1 cellular context compared by ENCODE assay signal in the genomic region with DNA sequence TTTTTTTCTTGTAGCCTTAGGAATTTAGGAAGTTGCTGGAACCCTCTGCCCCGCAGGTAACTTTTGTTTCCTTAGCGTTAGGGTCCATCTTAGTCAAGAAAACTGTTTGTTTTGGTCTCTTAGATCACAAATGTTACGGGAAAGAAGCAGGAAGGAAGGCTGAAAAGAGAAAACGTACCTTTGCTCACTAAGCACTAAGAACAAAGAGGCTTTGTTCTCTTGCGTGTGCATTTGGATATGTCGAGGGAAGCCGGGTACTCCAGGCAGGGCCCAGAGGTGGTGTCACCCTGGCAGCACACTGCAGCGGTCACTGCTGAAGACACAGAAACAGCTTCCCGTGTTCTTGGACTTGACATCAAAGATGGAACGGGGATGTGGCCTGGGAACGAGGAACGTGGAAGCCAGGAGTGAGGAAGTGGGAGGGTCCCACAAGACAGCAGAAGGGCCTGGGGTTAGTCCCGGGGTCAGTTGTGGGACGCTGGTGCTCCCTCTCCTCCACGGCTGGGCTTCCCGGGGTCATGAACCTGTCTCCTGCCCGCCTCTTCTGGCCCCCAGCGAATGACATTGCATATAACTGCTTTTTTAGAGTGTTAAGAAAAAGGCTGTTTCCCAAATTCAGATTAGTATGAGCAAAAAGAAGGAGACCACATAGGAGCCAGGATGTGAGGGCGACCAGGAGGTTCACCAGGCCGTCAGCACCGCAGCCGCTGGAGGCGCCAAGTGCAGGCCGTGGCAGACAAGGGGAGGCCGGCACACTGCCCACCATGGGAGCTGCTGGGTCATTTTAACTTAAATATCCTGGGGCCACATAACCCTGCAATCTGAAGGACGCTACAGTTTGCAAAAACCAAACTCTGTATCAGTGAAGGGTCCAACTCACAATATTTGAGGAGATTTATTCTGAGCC.
TF ChIP-seq lines count a peak whose summit lies in the region.

No MANE protein-coding gene starts in this region.

TF ChIP-seq in HepG2, 621 proteins besides CTCF, POLR2A, EP300 and RAD21 (continued from another document and continues in another):
- TF ChIP-seq, protein P1, sequence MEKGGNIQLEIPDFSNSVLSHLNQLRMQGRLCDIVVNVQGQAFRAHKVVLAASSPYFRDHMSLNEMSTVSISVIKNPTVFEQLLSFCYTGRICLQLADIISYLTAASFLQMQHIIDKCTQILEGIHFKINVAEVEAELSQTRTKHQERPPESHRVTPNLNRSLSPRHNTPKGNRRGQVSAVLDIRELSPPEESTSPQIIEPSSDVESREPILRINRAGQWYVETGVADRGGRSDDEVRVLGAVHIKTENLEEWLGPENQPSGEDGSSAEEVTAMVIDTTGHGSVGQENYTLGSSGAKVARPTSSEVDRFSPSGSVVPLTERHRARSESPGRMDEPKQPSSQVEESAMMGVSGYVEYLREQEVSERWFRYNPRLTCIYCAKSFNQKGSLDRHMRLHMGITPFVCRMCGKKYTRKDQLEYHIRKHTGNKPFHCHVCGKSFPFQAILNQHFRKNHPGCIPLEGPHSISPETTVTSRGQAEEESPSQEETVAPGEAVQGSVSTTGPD (CRISPR knock-in tag; IDR thresholded peaks at IDR 0.05) = no peak
- TF ChIP-seq ARHGAP35 (CRISPR knock-in tag; IDR thresholded peaks at IDR 0.05; ENCODE audit: borderline replicate concordance) = no peak
- TF ChIP-seq LCORL (IDR thresholded peaks at IDR 0.05) = no peak
- no peak; the same call in 1 of the 2 replicates for TF ChIP-seq LCORL (CRISPR knock-in tag; IDR thresholded peaks at IDR 0.05)
- TF ChIP-seq ZNF256 (CRISPR knock-in tag; conservative IDR thresholded peaks at IDR 0.05) = no peak
- TF ChIP-seq BRD4 (CRISPR knock-in tag; IDR thresholded peaks at IDR 0.05) = no peak
- TF ChIP-seq KLF6 (CRISPR knock-in tag; IDR thresholded peaks at IDR 0.05) = 0 out of 2 replicates have a peak, but pooled peaks have one; percentile 67
- TF ChIP-seq, protein P2, sequence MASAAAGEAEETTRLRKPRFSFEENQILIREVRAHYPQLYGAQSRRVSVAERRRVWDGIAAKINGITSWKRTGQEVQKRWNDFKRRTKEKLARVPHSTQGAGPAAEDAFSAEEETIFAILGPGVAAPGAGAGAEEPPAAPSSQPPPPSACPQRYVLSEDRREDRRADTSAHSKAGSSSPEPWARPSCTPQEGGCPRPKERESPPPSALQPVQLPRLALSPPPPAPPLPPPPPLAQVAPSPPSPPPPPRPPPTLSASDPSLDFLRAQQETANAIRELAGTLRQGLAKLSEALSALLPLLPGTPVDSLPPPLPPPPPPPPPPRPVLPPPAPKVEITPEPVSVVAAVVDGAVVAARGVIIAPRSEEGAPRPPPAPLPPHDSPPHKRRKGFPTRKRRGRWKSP (CRISPR knock-in tag; IDR thresholded peaks at IDR 0.05) = peak; percentile 63; the same call in 1 of the 2 replicates
- TF ChIP-seq HNRNPUL1 (IDR thresholded peaks at IDR 0.05; ENCODE audit: low read depth, low read length) = no peak
- no peak for TF ChIP-seq ZSCAN31 (CRISPR knock-in tag; IDR thresholded peaks at IDR 0.05; ENCODE audit: low read depth)
- no peak for TF ChIP-seq SKI (IDR thresholded peaks at IDR 0.05; ENCODE audit: partially characterized antibody)
- TF ChIP-seq GATA4 (IDR thresholded peaks at IDR 0.05; ENCODE audit: borderline replicate concordance, low read depth) = no peak; the same call in 1 of the 2 replicates
- TF ChIP-seq, protein P3, sequence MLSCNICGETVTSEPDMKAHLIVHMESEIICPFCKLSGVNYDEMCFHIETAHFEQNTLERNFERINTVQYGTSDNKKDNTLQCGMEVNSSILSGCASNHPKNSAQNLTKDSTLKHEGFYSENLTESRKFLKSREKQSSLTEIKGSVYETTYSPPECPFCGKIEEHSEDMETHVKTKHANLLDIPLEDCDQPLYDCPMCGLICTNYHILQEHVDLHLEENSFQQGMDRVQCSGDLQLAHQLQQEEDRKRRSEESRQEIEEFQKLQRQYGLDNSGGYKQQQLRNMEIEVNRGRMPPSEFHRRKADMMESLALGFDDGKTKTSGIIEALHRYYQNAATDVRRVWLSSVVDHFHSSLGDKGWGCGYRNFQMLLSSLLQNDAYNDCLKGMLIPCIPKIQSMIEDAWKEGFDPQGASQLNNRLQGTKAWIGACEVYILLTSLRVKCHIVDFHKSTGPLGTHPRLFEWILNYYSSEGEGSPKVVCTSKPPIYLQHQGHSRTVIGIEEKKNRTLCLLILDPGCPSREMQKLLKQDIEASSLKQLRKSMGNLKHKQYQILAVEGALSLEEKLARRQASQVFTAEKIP (CRISPR knock-in tag; IDR thresholded peaks at IDR 0.05; ENCODE audit: borderline replicate concordance) = no peak
- TF ChIP-seq, protein P4, sequence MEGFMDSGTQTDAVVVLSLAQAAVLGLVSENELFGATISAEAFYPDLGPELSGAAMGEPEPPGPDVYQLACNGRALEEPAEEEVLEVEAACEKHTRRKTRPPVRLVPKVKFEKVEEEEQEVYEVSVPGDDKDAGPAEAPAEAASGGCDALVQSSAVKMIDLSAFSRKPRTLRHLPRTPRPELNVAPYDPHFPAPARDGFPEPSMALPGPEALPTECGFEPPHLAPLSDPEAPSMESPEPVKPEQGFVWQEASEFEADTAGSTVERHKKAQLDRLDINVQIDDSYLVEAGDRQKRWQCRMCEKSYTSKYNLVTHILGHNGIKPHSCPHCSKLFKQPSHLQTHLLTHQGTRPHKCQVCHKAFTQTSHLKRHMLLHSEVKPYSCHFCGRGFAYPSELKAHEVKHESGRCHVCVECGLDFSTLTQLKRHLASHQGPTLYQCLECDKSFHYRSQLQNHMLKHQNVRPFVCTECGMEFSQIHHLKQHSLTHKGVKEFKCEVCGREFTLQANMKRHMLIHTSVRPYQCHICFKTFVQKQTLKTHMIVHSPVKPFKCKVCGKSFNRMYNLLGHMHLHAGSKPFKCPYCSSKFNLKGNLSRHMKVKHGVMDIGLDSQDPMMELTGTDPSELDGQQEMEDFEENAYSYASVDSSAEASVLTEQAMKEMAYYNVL (CRISPR knock-in tag; IDR thresholded peaks at IDR 0.05; ENCODE audit: borderline replicate concordance) = peak; percentile 19; the same call in 1 of the 2 replicates
- no peak for TF ChIP-seq SP140L (CRISPR knock-in tag; IDR thresholded peaks at IDR 0.05; ENCODE audit: borderline replicate concordance)
- TF ChIP-seq TARDBP (CRISPR knock-in tag; IDR thresholded peaks at IDR 0.05) = peak; percentile 13; the same call in 1 of the 2 replicates
- TF ChIP-seq, protein P5, sequence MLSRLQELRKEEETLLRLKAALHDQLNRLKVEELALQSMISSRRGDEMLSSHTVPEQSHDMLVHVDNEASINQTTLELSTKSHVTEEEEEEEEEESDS (CRISPR knock-in tag; IDR thresholded peaks at IDR 0.05; ENCODE audit: borderline replicate concordance) = no peak
- TF ChIP-seq SMAD3 (CRISPR knock-in tag; IDR thresholded peaks at IDR 0.05) = no peak
- peak; percentile 52 for TF ChIP-seq TEAD3 (CRISPR knock-in tag; optimal IDR thresholded peaks at IDR 0.05; ENCODE audit: borderline replicate concordance)
- no peak for TF ChIP-seq TCF7L2 (IDR thresholded peaks at IDR 0.05; ENCODE audit: low read depth, low read length)
- TF ChIP-seq, protein P6, sequence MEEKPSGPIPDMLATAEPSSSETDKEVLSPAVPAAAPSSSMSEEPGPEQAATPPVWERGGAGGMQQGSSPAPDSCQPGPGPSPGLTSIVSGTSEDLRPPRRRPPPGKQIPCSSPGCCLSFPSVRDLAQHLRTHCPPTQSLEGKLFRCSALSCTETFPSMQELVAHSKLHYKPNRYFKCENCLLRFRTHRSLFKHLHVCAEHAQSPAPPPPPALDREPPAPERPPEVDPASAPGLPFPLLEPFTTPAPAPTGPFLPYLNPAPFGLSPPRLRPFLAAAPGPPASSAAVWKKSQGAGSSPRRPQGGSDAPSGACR (CRISPR knock-in tag; IDR thresholded peaks at IDR 0.05) = no peak
- TF ChIP-seq, protein P7, sequence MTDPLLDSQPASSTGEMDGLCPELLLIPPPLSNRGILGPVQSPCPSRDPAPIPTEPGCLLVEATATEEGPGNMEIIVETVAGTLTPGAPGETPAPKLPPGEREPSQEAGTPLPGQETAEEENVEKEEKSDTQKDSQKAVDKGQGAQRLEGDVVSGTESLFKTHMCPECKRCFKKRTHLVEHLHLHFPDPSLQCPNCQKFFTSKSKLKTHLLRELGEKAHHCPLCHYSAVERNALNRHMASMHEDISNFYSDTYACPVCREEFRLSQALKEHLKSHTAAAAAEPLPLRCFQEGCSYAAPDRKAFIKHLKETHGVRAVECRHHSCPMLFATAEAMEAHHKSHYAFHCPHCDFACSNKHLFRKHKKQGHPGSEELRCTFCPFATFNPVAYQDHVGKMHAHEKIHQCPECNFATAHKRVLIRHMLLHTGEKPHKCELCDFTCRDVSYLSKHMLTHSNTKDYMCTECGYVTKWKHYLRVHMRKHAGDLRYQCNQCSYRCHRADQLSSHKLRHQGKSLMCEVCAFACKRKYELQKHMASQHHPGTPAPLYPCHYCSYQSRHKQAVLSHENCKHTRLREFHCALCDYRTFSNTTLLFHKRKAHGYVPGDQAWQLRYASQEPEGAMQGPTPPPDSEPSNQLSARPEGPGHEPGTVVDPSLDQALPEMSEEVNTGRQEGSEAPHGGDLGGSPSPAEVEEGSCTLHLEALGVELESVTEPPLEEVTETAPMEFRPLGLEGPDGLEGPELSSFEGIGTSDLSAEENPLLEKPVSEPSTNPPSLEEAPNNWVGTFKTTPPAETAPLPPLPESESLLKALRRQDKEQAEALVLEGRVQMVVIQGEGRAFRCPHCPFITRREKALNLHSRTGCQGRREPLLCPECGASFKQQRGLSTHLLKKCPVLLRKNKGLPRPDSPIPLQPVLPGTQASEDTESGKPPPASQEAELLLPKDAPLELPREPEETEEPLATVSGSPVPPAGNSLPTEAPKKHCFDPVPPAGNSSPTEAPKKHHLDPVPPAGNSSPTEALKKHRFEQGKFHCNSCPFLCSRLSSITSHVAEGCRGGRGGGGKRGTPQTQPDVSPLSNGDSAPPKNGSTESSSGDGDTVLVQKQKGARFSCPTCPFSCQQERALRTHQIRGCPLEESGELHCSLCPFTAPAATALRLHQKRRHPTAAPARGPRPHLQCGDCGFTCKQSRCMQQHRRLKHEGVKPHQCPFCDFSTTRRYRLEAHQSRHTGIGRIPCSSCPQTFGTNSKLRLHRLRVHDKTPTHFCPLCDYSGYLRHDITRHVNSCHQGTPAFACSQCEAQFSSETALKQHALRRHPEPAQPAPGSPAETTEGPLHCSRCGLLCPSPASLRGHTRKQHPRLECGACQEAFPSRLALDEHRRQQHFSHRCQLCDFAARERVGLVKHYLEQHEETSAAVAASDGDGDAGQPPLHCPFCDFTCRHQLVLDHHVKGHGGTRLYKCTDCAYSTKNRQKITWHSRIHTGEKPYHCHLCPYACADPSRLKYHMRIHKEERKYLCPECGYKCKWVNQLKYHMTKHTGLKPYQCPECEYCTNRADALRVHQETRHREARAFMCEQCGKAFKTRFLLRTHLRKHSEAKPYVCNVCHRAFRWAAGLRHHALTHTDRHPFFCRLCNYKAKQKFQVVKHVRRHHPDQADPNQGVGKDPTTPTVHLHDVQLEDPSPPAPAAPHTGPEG (CRISPR knock-in tag; IDR thresholded peaks at IDR 0.05) = no peak
- no peak for TF ChIP-seq DNMT3B (CRISPR knock-in tag; conservative IDR thresholded peaks at IDR 0.05)
- no peak for TF ChIP-seq ZFYVE20 (CRISPR knock-in tag; IDR thresholded peaks at IDR 0.05; ENCODE audit: borderline replicate concordance, low read depth)
- peak; percentile 38; the same call in 1 of the 2 replicates for TF ChIP-seq ZNF564 (CRISPR knock-in tag; IDR thresholded peaks at IDR 0.05)
- peak; percentile 69 for TF ChIP-seq NR2F6 (IDR thresholded peaks at IDR 0.05)
- peak; percentile 16 for TF ChIP-seq NR2F6 (CRISPR knock-in tag; IDR thresholded peaks at IDR 0.05)
- TF ChIP-seq, protein P8, sequence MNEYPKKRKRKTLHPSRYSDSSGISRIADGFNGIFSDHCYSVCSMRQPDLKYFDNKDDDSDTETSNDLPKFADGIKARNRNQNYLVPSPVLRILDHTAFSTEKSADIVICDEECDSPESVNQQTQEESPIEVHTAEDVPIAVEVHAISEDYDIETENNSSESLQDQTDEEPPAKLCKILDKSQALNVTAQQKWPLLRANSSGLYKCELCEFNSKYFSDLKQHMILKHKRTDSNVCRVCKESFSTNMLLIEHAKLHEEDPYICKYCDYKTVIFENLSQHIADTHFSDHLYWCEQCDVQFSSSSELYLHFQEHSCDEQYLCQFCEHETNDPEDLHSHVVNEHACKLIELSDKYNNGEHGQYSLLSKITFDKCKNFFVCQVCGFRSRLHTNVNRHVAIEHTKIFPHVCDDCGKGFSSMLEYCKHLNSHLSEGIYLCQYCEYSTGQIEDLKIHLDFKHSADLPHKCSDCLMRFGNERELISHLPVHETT (CRISPR knock-in tag; conservative IDR thresholded peaks at IDR 0.05) = no peak
- no peak for TF ChIP-seq CBX2 (IDR thresholded peaks at IDR 0.05; ENCODE audit: low read depth, low read length)
- no peak for TF ChIP-seq CBX2 (CRISPR knock-in tag; IDR thresholded peaks at IDR 0.05; ENCODE audit: low read depth)
- TF ChIP-seq, protein P9, sequence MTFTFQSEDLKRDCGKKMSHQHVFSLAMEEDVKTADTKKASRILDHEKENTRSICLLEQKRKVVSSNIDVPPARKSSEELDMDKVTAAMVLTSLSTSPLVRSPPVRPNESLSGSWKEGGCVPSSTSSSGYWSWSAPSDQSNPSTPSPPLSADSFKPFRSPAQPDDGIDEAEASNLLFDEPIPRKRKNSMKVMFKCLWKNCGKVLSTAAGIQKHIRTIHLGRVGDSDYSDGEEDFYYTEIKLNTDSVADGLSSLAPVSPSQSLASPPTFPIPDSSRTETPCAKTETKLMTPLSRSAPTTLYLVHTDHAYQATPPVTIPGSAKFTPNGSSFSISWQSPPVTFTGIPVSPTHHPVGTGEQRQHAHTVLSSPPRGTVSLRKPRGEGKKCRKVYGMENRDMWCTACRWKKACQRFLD (CRISPR knock-in tag; IDR thresholded peaks at IDR 0.05; ENCODE audit: borderline replicate concordance) = no peak
- no peak for TF ChIP-seq NCOA1 (CRISPR knock-in tag; IDR thresholded peaks at IDR 0.05)
- TF ChIP-seq RBFOX2 (IDR thresholded peaks at IDR 0.05; ENCODE audit: low read depth, low read length) = no peak
- TF ChIP-seq PRMT3 (CRISPR knock-in tag; IDR thresholded peaks at IDR 0.05; ENCODE audit: borderline replicate concordance, low read depth) = no peak
- no peak for TF ChIP-seq PRPF4 (IDR thresholded peaks at IDR 0.05; ENCODE audit: low read depth, low read length, poor library complexity, severe bottlenecking)
- TF ChIP-seq ZFP1 (CRISPR knock-in tag; IDR thresholded peaks at IDR 0.05) = no peak
- no peak for TF ChIP-seq JUND (CRISPR knock-in tag; IDR thresholded peaks at IDR 0.05)
- no peak for TF ChIP-seq ARID2 (CRISPR knock-in tag; IDR thresholded peaks at IDR 0.05; ENCODE audit: borderline replicate concordance)
- TF ChIP-seq MIXL1 (CRISPR knock-in tag; IDR thresholded peaks at IDR 0.05) = no peak; the same call in 1 of the 2 replicates
- no peak for TF ChIP-seq ZNF570 (CRISPR knock-in tag; IDR thresholded peaks at IDR 0.05; ENCODE audit: borderline replicate concordance)
- TF ChIP-seq, protein P10, sequence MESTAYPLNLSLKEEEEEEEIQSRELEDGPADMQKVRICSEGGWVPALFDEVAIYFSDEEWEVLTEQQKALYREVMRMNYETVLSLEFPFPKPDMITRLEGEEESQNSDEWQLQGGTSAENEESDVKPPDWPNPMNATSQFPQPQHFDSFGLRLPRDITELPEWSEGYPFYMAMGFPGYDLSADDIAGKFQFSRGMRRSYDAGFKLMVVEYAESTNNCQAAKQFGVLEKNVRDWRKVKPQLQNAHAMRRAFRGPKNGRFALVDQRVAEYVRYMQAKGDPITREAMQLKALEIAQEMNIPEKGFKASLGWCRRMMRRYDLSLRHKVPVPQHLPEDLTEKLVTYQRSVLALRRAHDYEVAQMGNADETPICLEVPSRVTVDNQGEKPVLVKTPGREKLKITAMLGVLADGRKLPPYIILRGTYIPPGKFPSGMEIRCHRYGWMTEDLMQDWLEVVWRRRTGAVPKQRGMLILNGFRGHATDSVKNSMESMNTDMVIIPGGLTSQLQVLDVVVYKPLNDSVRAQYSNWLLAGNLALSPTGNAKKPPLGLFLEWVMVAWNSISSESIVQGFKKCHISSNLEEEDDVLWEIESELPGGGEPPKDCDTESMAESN (CRISPR knock-in tag; conservative IDR thresholded peaks at IDR 0.05) = no peak; the same call in none of the 2 replicates
- TF ChIP-seq ZNF703 (CRISPR knock-in tag; IDR thresholded peaks at IDR 0.05; ENCODE audit: borderline replicate concordance) = no peak
- no peak for TF ChIP-seq DR1 (CRISPR knock-in tag; IDR thresholded peaks at IDR 0.05)
